Comparison of ENCODE assay signal across 8 cellular contexts in genomic region chr1:246002725-246003441, GRCh38.
A peak's percentile ranks its signal among the peaks of the same experiment; 100 is the strongest.
DNase-seq lines count a peak whose midpoint lies in the region; ATAC-seq and TF ChIP-seq lines count a peak whose summit lies in the region.

No MANE protein-coding gene starts in this region.

- H3K27ac ChIP-seq in WERI-Rb-1, result no peak overlapping the region

- no peaks in the 10 kb centered on the region for H3K36me3 ChIP-seq in WERI-Rb-1

- ATAC-seq in HG03025 (IDR thresholded peaks at IDR 0.05; ENCODE audit: low FRiP score, unreplicated experiment), result peak; percentile 51
- ATAC-seq in GM19452 (IDR thresholded peaks at IDR 0.05; ENCODE audit: unreplicated experiment), result no peak

- in situ Hi-C loops in T47D (cut with HindIII; ENCODE audit: low pct_unique_long_range_greater_than_20kb, low sequenced_read_pairs), result no loop called here

- TF ChIP-seq CTCF in GM12872 (IDR thresholded peaks at IDR 0.05; ENCODE audit: insufficient read depth, low read depth, low read length) (peak; percentile 86), WERI-Rb-1 (IDR thresholded peaks at IDR 0.05; ENCODE audit: low read depth, low read length) (peak; percentile 60)

- DNase-seq in NCI-H2196 treated with DMSO at 0.1 percent for 48 hours (lab: John Stamatoyannopoulos, UW; ENCODE audit: unreplicated experiment), result peak; percentile 2
- DNase-seq in WERI-Rb-1, result peak; percentile 70
- peak; percentile 67 to 89 for DNase-seq in T47D (ENCODE audit: low read depth in 1 of 2, low spot score in 1 of 2)
- peak; percentile 91 for DNase-seq in inferior parietal cortex (ENCODE audit: extremely low spot score)
- DNase-seq in stimulated activated CD4-positive, alpha-beta T cell treated with anti-CD3 and anti-CD28 coated beads, Interleukin-15, amount 100 ng/mL, for 24 hours, result peak; percentile 88

- H3K9me3 ChIP-seq in WERI-Rb-1 (ENCODE audit: severe bottlenecking), result no peaks in the 10 kb centered on the region

- H3K4me3 ChIP-seq in WERI-Rb-1 (ENCODE audit: low read depth, low read length), result no peak overlapping the region

- H3K27me3 ChIP-seq in WERI-Rb-1 (ENCODE audit: insufficient read depth, low read depth, severe bottlenecking), result no peaks in the 10 kb centered on the region

Comparison
In these comparisons a context has a peak if more than half of its experiments do, and no peak if none do; other contexts are left out.
1. DNase-seq: peak in every context shown above with its lines; median percentile 91 in inferior parietal cortex; 88 in stimulated activated CD4-positive, alpha-beta T cell treated with anti-CD3 and anti-CD28 coated beads, Interleukin-15, amount 100 ng/mL, for 24 hours; 78 in T47D; 70 in WERI-Rb-1; 2 in NCI-H2196 treated with DMSO at 0.1 percent for 48 hours.